2 cellular contexts compared by ENCODE assay signal in the genomic region with DNA sequence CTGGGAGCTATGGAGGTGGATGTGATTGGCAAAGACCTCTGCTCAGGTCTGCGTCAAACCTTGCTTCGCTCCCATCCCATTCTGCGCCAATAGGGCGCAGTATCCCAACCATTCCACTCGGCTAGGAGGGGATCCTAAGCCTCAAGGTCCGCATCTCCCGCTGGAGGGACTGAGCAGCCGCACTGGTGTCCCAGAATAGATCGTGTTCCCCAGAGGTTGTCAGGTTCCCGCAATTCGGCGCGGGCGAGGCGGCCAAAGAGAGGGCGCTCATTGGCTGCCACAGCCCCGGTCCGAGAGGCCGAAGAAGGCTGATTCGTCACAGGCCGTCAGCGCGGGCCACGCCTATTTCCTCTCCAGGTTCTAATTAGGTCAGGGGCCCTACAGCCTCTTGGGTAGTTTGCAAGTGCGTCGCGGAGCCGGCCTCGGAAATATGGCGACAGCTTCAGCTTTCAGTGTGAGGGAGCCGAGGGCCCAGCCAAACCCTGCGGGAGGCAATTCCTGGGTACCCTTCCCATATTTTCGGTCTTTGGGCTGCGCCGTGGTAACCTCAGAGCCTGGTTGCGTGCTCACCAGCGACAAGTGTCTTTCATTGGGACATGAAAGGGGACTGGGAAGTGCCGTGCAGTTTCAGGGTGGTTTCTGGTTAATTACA.
TF ChIP-seq lines count a peak whose summit lies in the region.

No MANE protein-coding gene starts in this region.

TF ChIP-seq in Ishikawa, 13 proteins besides CTCF, POLR2A, EP300 and RAD21 (continued from another document):
- TF ChIP-seq, protein P1, sequence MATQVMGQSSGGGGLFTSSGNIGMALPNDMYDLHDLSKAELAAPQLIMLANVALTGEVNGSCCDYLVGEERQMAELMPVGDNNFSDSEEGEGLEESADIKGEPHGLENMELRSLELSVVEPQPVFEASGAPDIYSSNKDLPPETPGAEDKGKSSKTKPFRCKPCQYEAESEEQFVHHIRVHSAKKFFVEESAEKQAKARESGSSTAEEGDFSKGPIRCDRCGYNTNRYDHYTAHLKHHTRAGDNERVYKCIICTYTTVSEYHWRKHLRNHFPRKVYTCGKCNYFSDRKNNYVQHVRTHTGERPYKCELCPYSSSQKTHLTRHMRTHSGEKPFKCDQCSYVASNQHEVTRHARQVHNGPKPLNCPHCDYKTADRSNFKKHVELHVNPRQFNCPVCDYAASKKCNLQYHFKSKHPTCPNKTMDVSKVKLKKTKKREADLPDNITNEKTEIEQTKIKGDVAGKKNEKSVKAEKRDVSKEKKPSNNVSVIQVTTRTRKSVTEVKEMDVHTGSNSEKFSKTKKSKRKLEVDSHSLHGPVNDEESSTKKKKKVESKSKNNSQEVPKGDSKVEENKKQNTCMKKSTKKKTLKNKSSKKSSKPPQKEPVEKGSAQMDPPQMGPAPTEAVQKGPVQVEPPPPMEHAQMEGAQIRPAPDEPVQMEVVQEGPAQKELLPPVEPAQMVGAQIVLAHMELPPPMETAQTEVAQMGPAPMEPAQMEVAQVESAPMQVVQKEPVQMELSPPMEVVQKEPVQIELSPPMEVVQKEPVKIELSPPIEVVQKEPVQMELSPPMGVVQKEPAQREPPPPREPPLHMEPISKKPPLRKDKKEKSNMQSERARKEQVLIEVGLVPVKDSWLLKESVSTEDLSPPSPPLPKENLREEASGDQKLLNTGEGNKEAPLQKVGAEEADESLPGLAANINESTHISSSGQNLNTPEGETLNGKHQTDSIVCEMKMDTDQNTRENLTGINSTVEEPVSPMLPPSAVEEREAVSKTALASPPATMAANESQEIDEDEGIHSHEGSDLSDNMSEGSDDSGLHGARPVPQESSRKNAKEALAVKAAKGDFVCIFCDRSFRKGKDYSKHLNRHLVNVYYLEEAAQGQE (IDR thresholded peaks at IDR 0.05; ENCODE audit: low read depth) = no peak
- TF ChIP-seq ZBTB7A (IDR thresholded peaks at IDR 0.05; ENCODE audit: low read depth) = no peak

TF ChIP-seq in SK-N-SH treated with all-trans-retinoic acid at 6 μM for 48 hours, 23 proteins besides CTCF, POLR2A, EP300 and RAD21 (continued from another document):
- TF ChIP-seq, protein P2, sequence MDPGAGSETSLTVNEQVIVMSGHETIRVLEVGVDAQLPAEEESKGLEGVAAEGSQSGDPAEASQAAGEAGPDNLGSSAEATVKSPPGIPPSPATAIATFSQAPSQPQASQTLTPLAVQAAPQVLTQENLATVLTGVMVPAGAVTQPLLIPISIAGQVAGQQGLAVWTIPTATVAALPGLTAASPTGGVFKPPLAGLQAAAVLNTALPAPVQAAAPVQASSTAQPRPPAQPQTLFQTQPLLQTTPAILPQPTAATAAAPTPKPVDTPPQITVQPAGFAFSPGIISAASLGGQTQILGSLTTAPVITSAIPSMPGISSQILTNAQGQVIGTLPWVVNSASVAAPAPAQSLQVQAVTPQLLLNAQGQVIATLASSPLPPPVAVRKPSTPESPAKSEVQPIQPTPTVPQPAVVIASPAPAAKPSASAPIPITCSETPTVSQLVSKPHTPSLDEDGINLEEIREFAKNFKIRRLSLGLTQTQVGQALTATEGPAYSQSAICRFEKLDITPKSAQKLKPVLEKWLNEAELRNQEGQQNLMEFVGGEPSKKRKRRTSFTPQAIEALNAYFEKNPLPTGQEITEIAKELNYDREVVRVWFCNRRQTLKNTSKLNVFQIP (CRISPR knock-in tag; IDR thresholded peaks at IDR 0.05; ENCODE audit: borderline replicate concordance, low read depth) = no peak
- no peak for TF ChIP-seq GLIS3 (CRISPR knock-in tag; IDR thresholded peaks at IDR 0.05)
- peak; percentile 85; the same call in 1 of the 2 replicates for TF ChIP-seq CSDC2 (CRISPR knock-in tag; IDR thresholded peaks at IDR 0.05)
- no peak for TF ChIP-seq ESRRG (CRISPR knock-in tag; IDR thresholded peaks at IDR 0.05)
- TF ChIP-seq ZFP3 (CRISPR knock-in tag; IDR thresholded peaks at IDR 0.05) = no peak
